Comparison of ENCODE assay signal across 1 cellular context in genomic region chr9:22041792-22042191, GRCh38.
TF ChIP-seq lines count a peak whose summit lies in the region.

No MANE protein-coding gene starts in this region.

TF ChIP-seq in GM23338, 12 proteins besides CTCF, POLR2A, EP300 and RAD21 (continued from another document):
- TF ChIP-seq ZNF462 (CRISPR knock-in tag; IDR thresholded peaks at IDR 0.05) = no peak
- TF ChIP-seq, protein P1, sequence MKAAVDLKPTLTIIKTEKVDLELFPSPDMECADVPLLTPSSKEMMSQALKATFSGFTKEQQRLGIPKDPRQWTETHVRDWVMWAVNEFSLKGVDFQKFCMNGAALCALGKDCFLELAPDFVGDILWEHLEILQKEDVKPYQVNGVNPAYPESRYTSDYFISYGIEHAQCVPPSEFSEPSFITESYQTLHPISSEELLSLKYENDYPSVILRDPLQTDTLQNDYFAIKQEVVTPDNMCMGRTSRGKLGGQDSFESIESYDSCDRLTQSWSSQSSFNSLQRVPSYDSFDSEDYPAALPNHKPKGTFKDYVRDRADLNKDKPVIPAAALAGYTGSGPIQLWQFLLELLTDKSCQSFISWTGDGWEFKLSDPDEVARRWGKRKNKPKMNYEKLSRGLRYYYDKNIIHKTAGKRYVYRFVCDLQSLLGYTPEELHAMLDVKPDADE (IDR thresholded peaks at IDR 0.05) = no peak
- no peak for TF ChIP-seq POLR2AphosphoS5 (IDR thresholded peaks at IDR 0.05; ENCODE audit: low read depth)
- no peak for TF ChIP-seq EZH2 (IDR thresholded peaks at IDR 0.05; ENCODE audit: low read depth, unreplicated experiment)
- TF ChIP-seq NANOG (IDR thresholded peaks at IDR 0.05; ENCODE audit: borderline replicate concordance) = no peak
